8 cellular contexts compared by ENCODE assay signal in the genomic region with DNA sequence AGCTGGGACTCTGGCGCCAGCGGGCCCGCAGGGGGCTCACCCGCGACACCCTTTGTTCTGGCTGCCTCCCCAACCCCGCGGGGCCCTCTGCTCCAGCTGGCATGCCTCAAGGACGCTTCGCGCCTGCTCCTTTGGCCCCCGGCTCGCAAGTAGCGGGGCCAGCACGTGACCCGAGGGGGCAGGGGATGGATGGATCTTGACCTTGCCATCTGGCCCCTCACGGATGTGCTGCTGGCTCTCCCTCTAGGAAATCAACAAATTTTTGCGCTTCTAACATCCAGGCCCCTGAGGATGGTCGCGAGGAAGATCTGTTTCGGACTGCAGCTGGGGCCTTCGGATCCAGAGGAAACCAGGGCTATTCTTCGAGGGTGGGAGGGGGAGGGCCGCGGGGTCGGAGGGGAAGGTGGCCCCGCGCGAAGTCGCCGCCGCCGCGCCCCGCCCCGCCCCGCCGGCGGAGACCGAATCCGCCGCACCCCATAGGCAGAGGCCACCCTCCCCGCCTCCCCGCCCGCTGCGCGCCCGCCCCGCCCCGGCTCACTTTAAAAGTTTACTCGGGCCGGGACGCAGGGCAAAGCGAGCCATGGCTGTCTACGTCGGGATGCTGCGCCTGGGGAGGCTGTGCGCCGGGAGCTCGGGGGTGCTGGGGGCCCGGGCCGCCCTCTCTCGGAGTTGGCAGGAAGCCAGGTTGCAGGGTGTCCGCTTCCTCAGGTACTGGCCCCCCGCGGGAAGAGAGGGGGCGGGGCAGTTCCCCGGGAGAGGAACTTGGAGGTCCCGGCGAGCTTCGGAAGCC. TPM values are rescaled to one million over a fixed set of nuclear protein-coding genes. Genes with fewer than 3 reads are reported as not detected.
DNase-seq lines count a peak whose midpoint lies in the region; ATAC-seq, FAIRE-seq and TF ChIP-seq lines count a peak whose summit lies in the region.

A gene with protein sequence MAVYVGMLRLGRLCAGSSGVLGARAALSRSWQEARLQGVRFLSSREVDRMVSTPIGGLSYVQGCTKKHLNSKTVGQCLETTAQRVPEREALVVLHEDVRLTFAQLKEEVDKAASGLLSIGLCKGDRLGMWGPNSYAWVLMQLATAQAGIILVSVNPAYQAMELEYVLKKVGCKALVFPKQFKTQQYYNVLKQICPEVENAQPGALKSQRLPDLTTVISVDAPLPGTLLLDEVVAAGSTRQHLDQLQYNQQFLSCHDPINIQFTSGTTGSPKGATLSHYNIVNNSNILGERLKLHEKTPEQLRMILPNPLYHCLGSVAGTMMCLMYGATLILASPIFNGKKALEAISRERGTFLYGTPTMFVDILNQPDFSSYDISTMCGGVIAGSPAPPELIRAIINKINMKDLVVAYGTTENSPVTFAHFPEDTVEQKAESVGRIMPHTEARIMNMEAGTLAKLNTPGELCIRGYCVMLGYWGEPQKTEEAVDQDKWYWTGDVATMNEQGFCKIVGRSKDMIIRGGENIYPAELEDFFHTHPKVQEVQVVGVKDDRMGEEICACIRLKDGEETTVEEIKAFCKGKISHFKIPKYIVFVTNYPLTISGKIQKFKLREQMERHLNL (plus strand): TSS at position 537 of the 790 bp plus-strand sequence. CDS start 44 bp downstream, at position 581.

- DNase-seq in GM12892 (ENCODE audit: insufficient read length) (peak; percentile 86), RWPE1 (ENCODE audit: low spot score) (peak; percentile 87), frontal cortex (ENCODE audit: low spot score in 2 of 2) (peak; percentile 56 to 74), omental fat pad (ENCODE audit: low spot score) (peak; percentile 39), suprapubic skin (ENCODE audit: low spot score in 2 of 2) (peak; percentile 85 to 87), superior temporal gyrus (ENCODE audit: extremely low spot score) (no peak)
- peak; percentile 57 for DNase-seq in activated effector memory CD4-positive, alpha-beta T cell treated with Interleukin-2 at 50 U/mL for 16 hours

- ATAC-seq in HG02970 (IDR thresholded peaks at IDR 0.05; ENCODE audit: low FRiP score, unreplicated experiment) (peak; percentile 46), omental fat pad (ENCODE audit: low FRiP score) (peak; percentile 45)

- H3K9me3 ChIP-seq in suprapubic skin, result no peaks in the 10 kb centered on the region

- peak within 1 kb of the TSS; percentile 67 for H3K4me3 ChIP-seq in suprapubic skin

- no peak for TF ChIP-seq EP300 in suprapubic skin (IDR thresholded peaks at IDR 0.05)

- TF ChIP-seq POLR2A in GM12892 (IDR thresholded peaks at IDR 0.05; ENCODE audit: low read depth, low read length), result peak; percentile 30; the same call in 1 of the 2 replicates
- no peak for TF ChIP-seq POLR2A in suprapubic skin (IDR thresholded peaks at IDR 0.05)

- 8% methylated on average over 5 of the region's 70 CpGs for WGBS in suprapubic skin

- no peaks in the 10 kb centered on the region for H3K27me3 ChIP-seq in suprapubic skin

- H3K27ac ChIP-seq in RWPE1, result peak within 1 kb of the TSS; percentile 85
- H3K27ac ChIP-seq in suprapubic skin, result peak within 1 kb of the TSS; percentile 84

- POLR2A ChIA-PET in RWPE1 (lab: Yijun Ruan, JAX; ENCODE audit: low non-redundant PET), result interaction anchor here (0.5 to 1.7 kb wide), 3 partner anchors 11 to 29 kb away, joined by 3 to 6 read pairs (median 4); a partner anchor contains a TSS

- H3K4me1 ChIP-seq in suprapubic skin, result peaks cover 70% of the 10 kb centered on the region

- no peaks in the 10 kb centered on the region for H3K36me3 ChIP-seq in suprapubic skin

- CTCF ChIA-PET in RWPE1 (lab: Yijun Ruan, JAX), result interaction anchor here (0.7 to 3.0 kb wide), 3 partner anchors 29 to 62 kb away, joined by 3 to 16 read pairs (median 5); a partner anchor contains a TSS

- FAIRE-seq in GM12892 (lab: Jason Lieb, UNC) (peak; percentile 67), frontal cortex (lab: Jason Lieb, UNC) (no peak)

- no peak for TF ChIP-seq CTCF in RWPE1 (conservative IDR thresholded peaks at IDR 0.05; ENCODE audit: low read depth)
- no peak for TF ChIP-seq CTCF in omental fat pad (IDR thresholded peaks at IDR 0.05)
- TF ChIP-seq CTCF in suprapubic skin (IDR thresholded peaks at IDR 0.05), result no peak

RNA-seq across cellular contexts. Expression of the gene that starts here (rescaled TPM):
- 22.5 TPM for polyA plus RNA-seq in GM12892 (2012; ENCODE audit: missing spikeins)
- total RNA-seq in frontal cortex (2.0 TPM), omental fat pad (100 to 1,000 TPM in 1 of 4 donors, 10 to 100 TPM in 3; 36.6 to 140 (median 65.3) TPM), suprapubic skin (100 to 1,000 TPM in 1 of 4 donors, 10 to 100 TPM in 3; 61.2 to 164 (median 69.8) TPM)

Comparison
In these comparisons a context has a peak if more than half of its experiments do, and no peak if none do; other contexts are left out.
1. RNA of the gene that starts here (total RNA-seq): 36.6 to 140 TPM in omental fat pad and 61.2 to 164 TPM in suprapubic skin; 2.0 TPM in frontal cortex (single experiment); every median in the first group is over 10 times any median in the second.